15 cellular contexts compared by ENCODE assay signal in the genomic region with DNA sequence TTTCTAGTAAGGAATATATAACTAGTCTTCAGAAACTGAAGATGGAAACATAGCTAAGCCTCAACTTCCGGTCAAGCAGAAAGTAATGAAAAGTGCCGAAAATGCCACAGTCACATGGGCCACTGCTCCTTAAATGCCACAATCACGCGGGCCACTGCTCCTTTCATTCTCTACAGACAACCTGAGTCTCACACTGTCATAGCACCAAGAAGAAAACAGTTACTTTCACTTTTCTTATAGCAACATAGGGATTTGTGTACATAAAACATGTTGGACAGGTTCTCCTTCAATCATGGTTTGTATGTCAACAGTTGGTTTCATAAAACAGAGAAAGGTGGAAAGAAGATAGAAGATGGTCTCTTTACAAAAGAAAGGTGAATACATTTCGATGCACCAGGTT.
DNase-seq lines count a peak whose midpoint lies in the region; ATAC-seq and TF ChIP-seq lines count a peak whose summit lies in the region.
"Had no signal": no experiment of that assay in that cellular context is flagged by ENCODE, and none has a peak within 500 bp of the region (broad histone marks: within the 10 kb centered on the region; RNA-seq: fewer than 3 reads in every experiment).

No MANE protein-coding gene starts in this region.

- H2AFZ ChIP-seq in MM.1S (ENCODE audit: low read length): no peak overlapping the region

- H3K36me3 ChIP-seq in MM.1S (replicated peaks; ENCODE audit: insufficient read depth, low read length): no peaks in the 10 kb centered on the region
- H3K36me3 ChIP-seq: pancreas had no signal

- no peaks in the 10 kb centered on the region; the same call in 1 of the 2 replicates for H3K9me3 ChIP-seq in MM.1S (replicated peaks; ENCODE audit: insufficient read depth, low read length)
- H3K9me3 ChIP-seq: pancreas had no signal

- H4K20me1 ChIP-seq in MM.1S (ENCODE audit: insufficient read depth, low read length): no peaks in the 10 kb centered on the region

- no peak for TF ChIP-seq CTCF in MM.1S (IDR thresholded peaks at IDR 0.05; ENCODE audit: low read length)

- DNase-seq in MM.1S: peak; percentile 28
- no peak for DNase-seq in HuH-7 (ENCODE audit: low spot score)
- DNase-seq in NCI-H2081 treated with DMSO at 0.1 percent for 48 hours (lab: John Stamatoyannopoulos, UW): no peak
- no peak for DNase-seq in ecto neural progenitor cell (ENCODE audit: low spot score)
- DNase-seq in RPMI8226: no peak
- DNase-seq: activated B cell treated with CpG ODN at 0.5 μM for 24 hours; activated naive CD4-positive, alpha-beta T cell; KBM-7; left cardiac atrium; NCI-H1436 treated with DMSO at 0.1 percent for 48 hours; pancreas had no signal

- H3F3A ChIP-seq in MM.1S (ENCODE audit: insufficient read depth, low read length): no peaks in the 10 kb centered on the region

- peak; percentile 52 for ATAC-seq in GM18519 (IDR thresholded peaks at IDR 0.05; ENCODE audit: low FRiP score, unreplicated experiment)
- ATAC-seq in GM21423 (IDR thresholded peaks at IDR 0.05; ENCODE audit: unreplicated experiment): peak; percentile 91
- ATAC-seq in HG03066 (IDR thresholded peaks at IDR 0.05; ENCODE audit: low read depth, unreplicated experiment): peak; percentile 75
- ATAC-seq: left cardiac atrium, Panc1 had no signal

- H3K4me3 ChIP-seq in MM.1S (ENCODE audit: low read length): no peak overlapping the region
- H3K4me3 ChIP-seq: pancreas had no signal

- H3K27ac ChIP-seq in MM.1S (ENCODE audit: low read length): no peak overlapping the region
- H3K27ac ChIP-seq: pancreas had no signal

- H3K9ac ChIP-seq in MM.1S (ENCODE audit: low read length): no peak overlapping the region

- 0 out of 2 replicates have a peak overlapping the region, but pooled peaks have one; percentile 0 for H3K4me2 ChIP-seq in MM.1S (ENCODE audit: low read depth, low read length)

- no peaks in the 10 kb centered on the region for H3K9me2 ChIP-seq in MM.1S (replicated peaks; ENCODE audit: insufficient read depth, low read length)

- no peaks in the 10 kb centered on the region for H3K4me1 ChIP-seq in MM.1S (ENCODE audit: low read length)
- H3K4me1 ChIP-seq: pancreas had no signal

- H3K27me3 ChIP-seq in MM.1S (replicated peaks; ENCODE audit: insufficient read depth, low read length): no peaks in the 10 kb centered on the region
- H3K27me3 ChIP-seq: pancreas had no signal

- H3K79me2 ChIP-seq in MM.1S (ENCODE audit: low read length): no peaks in the 10 kb centered on the region
